32 cellular contexts compared by ENCODE assay signal in the genomic region with DNA sequence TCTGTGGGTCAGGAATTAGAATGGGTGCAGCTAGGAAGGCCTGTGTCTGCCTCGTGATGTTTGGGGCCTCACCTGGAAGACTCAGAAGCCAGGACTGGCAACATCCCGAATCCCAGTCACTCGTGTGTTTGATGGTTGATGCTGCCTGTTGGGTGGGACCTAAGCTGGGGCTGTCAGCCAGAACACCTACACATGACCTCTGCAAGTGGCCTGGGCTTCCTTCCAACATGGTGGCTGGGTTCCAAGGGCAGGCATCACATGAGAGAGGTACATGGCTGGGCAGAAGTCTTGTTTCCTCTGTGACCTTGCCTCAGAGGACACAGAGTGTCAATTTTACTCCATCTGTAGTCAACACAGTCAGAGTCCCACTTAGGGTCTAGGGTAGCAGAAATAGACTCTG.
DNase-seq lines count a peak whose midpoint lies in the region; ATAC-seq, FAIRE-seq and TF ChIP-seq lines count a peak whose summit lies in the region.
"Had no signal": no experiment of that assay in that cellular context is flagged by ENCODE, and none has a peak within 500 bp of the region (broad histone marks: within the 10 kb centered on the region; RNA-seq: fewer than 3 reads in every experiment).

No MANE protein-coding gene starts in this region.

- no peaks in the 10 kb centered on the region for H3K36me3 Mint-ChIP-seq in activated T-cell treated with anti-CD3 and anti-CD28 coated beads, Interleukin-2, amount 50 U/mL, for 24 hours (ENCODE audit: low read depth)
- H3K36me3 Mint-ChIP-seq: activated naive CD4-positive, alpha-beta T cell treated with anti-CD3 and anti-CD28 coated beads, Interleukin-2, amount 50 U/mL, for 24 hours had no signal

- intact Hi-C loops in right lobe of liver (cut with DNase I), result no loop called here

- WGBS in right lobe of liver (ENCODE audit: insufficient coverage, low coverage, low lambda C conversion rate, missing lambda C conversion rate), result 60% methylated on average over 3 of the region's 3 CpGs

- no peak for TF ChIP-seq POLR2A in right lobe of liver (IDR thresholded peaks at IDR 0.05)

- peak; percentile 89 for FAIRE-seq in bronchial epithelial cell (lab: Jason Lieb, UNC)
- FAIRE-seq: endometrium, RCC 7860 had no signal

- no peak overlapping the region for H3K4me3 Mint-ChIP-seq in activated T-cell treated with anti-CD3 and anti-CD28 coated beads, Interleukin-2, amount 50 U/mL, for 24 hours
- H3K4me3 Mint-ChIP-seq: activated CD4-positive, alpha-beta memory T cell treated with anti-CD3 and anti-CD28 coated beads, Interleukin-2, amount 10 ng/mL, durations not matched to agents 7 days and 5 days; activated naive CD4-positive, alpha-beta T cell treated with anti-CD3 and anti-CD28 coated beads, Interleukin-2, amount 50 U/mL, for 24 hours; stimulated activated naive CD8-positive, alpha-beta T cell treated with anti-CD3 and anti-CD28 coated beads, Interleukin-15, amount 100 ng/mL, for 72 hours had no signal

- TF ChIP-seq CTCF in LNCaP clone FGC (IDR thresholded peaks at IDR 0.05; ENCODE audit: control insufficient read depth, extremely low read depth, insufficient read depth), result no peak
- TF ChIP-seq CTCF in bronchial epithelial cell (IDR thresholded peaks at IDR 0.05; ENCODE audit: insufficient read depth, low read length, severe bottlenecking), result no peak
- TF ChIP-seq CTCF in right lobe of liver (IDR thresholded peaks at IDR 0.05), result no peak

- no peaks in the 10 kb centered on the region for H3K27me3 ChIP-seq in bronchial epithelial cell (ENCODE audit: control insufficient read depth, insufficient read depth, low read length)
- no peaks in the 10 kb centered on the region for H3K27me3 ChIP-seq in right lobe of liver
- H3K27me3 ChIP-seq: BLaER1, brain microvascular endothelial cell, dorsolateral prefrontal cortex, esophagus muscularis mucosa, ovary, SJCRH30 had no signal

- peak; percentile 82 to 98 (median 84) for ATAC-seq in right lobe of liver
- ATAC-seq: stimulated activated naive CD8-positive, alpha-beta T cell treated with anti-CD3 and anti-CD28 coated beads, Interleukin-15, amount 100 ng/mL, for 72 hours had no signal

- no peak overlapping the region for H3K27ac Mint-ChIP-seq in activated T-cell treated with anti-CD3 and anti-CD28 coated beads, Interleukin-2, amount 50 U/mL, for 24 hours
- H3K27ac Mint-ChIP-seq: activated CD4-positive, alpha-beta memory T cell treated with anti-CD3 and anti-CD28 coated beads, Interleukin-2, amount 10 ng/mL, durations not matched to agents 7 days and 5 days; activated naive CD4-positive, alpha-beta T cell treated with anti-CD3 and anti-CD28 coated beads, Interleukin-2, amount 50 U/mL, for 24 hours; activated T-helper 2 cell treated with anti-CD3 and anti-CD28 coated beads, Interferon-gamma antibody, Interleukin-2, Interleukin-4, amounts not matched to agents 10 μg/mL and 5 μg/mL and 100 μg/mL, durations not matched to agents 14 hours and 24 hours and 36 hours; stimulated activated naive CD8-positive, alpha-beta T cell treated with anti-CD3 and anti-CD28 coated beads, Interleukin-15, amount 100 ng/mL, for 72 hours had no signal

- no peaks in the 10 kb centered on the region for H3K9me3 Mint-ChIP-seq in activated T-cell treated with anti-CD3 and anti-CD28 coated beads, Interleukin-2, amount 50 U/mL, for 24 hours
- H3K9me3 Mint-ChIP-seq: activated CD4-positive, alpha-beta memory T cell treated with anti-CD3 and anti-CD28 coated beads, Interleukin-2, amount 10 ng/mL, durations not matched to agents 7 days and 5 days; activated naive CD4-positive, alpha-beta T cell treated with anti-CD3 and anti-CD28 coated beads, Interleukin-2, amount 50 U/mL, for 24 hours; activated T-helper 2 cell treated with anti-CD3 and anti-CD28 coated beads, Interferon-gamma antibody, Interleukin-2, Interleukin-4, amounts not matched to agents 10 μg/mL and 5 μg/mL and 100 μg/mL, durations not matched to agents 14 hours and 24 hours and 36 hours had no signal

- no peaks in the 10 kb centered on the region for H3K4me1 Mint-ChIP-seq in activated T-cell treated with anti-CD3 and anti-CD28 coated beads, Interleukin-2, amount 50 U/mL, for 24 hours (ENCODE audit: low read depth)
- H3K4me1 Mint-ChIP-seq: activated CD4-positive, alpha-beta memory T cell treated with anti-CD3 and anti-CD28 coated beads, Interleukin-2, amount 10 ng/mL, durations not matched to agents 7 days and 5 days; activated naive CD4-positive, alpha-beta T cell treated with anti-CD3 and anti-CD28 coated beads, Interleukin-2, amount 50 U/mL, for 24 hours; stimulated activated naive CD8-positive, alpha-beta T cell treated with anti-CD3 and anti-CD28 coated beads, Interleukin-15, amount 100 ng/mL, for 72 hours had no signal

- no peaks in the 10 kb centered on the region for H3K4me1 ChIP-seq in right lobe of liver
- H3K4me1 ChIP-seq: SJCRH30 had no signal

- DNase-seq in LNCaP clone FGC (ENCODE audit: low read depth), result peak; percentile 17
- DNase-seq in NCI-H1092 treated with DMSO at 0.1 percent for 48 hours (lab: John Stamatoyannopoulos, UW), result peak; percentile 2
- DNase-seq in bronchial epithelial cell (ENCODE audit: low read depth), result no peak
- DNase-seq in right lobe of liver, result peak; percentile 72 to 81 (median 80)
- DNase-seq in NCI-H2081 (lab: John Stamatoyannopoulos, UW), result no peak
- no peak for DNase-seq in activated T-cell treated with anti-CD3 and anti-CD28 coated beads, Interleukin-2, amount 50 U/mL, for 24 hours
- DNase-seq in NCI-H524 treated with DMSO at 0.1 percent for 48 hours (lab: John Stamatoyannopoulos, UW), result no peak
- DNase-seq: activated CD4-positive, alpha-beta memory T cell treated with anti-CD3 and anti-CD28 coated beads, Interleukin-2, amount 10 ng/mL, durations not matched to agents 7 days and 5 days; amniotic stem cell; brain microvascular endothelial cell; dorsolateral prefrontal cortex; foreskin melanocyte; GF-D8; IMR-90; kidney glomerular epithelial cell; NCI-H187 treated with DMSO at 0.1 percent for 48 hours; NCI-H345; NCI-H748 treated with DMSO at 0.1 percent for 48 hours; ovary; retina; SJCRH30; stimulated activated CD4-positive, alpha-beta T cell treated with anti-CD3 and anti-CD28 coated beads, Interleukin-2, amount 100 ng/mL, for 24 hours; stimulated activated CD8-positive, alpha-beta memory T cell treated with anti-CD3 and anti-CD28 coated beads, Interleukin-4, amount 100 ng/mL, for 48 hours; stimulated activated naive CD8-positive, alpha-beta T cell treated with anti-CD3 and anti-CD28 coated beads, Interleukin-15, amount 100 ng/mL, for 72 hours; T-helper 9 cell had no signal

- no peaks in the 10 kb centered on the region for H3K9me3 ChIP-seq in right lobe of liver
- H3K9me3 ChIP-seq: esophagus muscularis mucosa, ovary, SJCRH30 had no signal

- H3K27me3 Mint-ChIP-seq in activated T-cell treated with anti-CD3 and anti-CD28 coated beads, Interleukin-2, amount 50 U/mL, for 24 hours, result peaks cover 19% of the 10 kb centered on the region
- H3K27me3 Mint-ChIP-seq: activated CD4-positive, alpha-beta memory T cell treated with anti-CD3 and anti-CD28 coated beads, Interleukin-2, amount 10 ng/mL, durations not matched to agents 7 days and 5 days had no signal

- no peak overlapping the region for H3K27ac ChIP-seq in right lobe of liver
- H3K27ac ChIP-seq: BLaER1, brain microvascular endothelial cell, dorsolateral prefrontal cortex, esophagus muscularis mucosa, ovary, SJCRH30 had no signal

- H3K36me3 ChIP-seq in bronchial epithelial cell (ENCODE audit: control insufficient read depth, insufficient read depth, low read length) (no peaks in the 10 kb centered on the region), right lobe of liver (no peaks in the 10 kb centered on the region)
- H3K36me3 ChIP-seq: brain microvascular endothelial cell, ovary, SJCRH30 had no signal

- H3K4me3 ChIP-seq in LNCaP clone FGC (ENCODE audit: low read depth, low read length) (no peak overlapping the region), bronchial epithelial cell (ENCODE audit: low read depth, low read length) (no peak overlapping the region), right lobe of liver (no peak overlapping the region)
- H3K4me3 ChIP-seq: BLaER1, dorsolateral prefrontal cortex, esophagus muscularis mucosa, ovary, SJCRH30, smooth muscle cell had no signal

Comparison
In these comparisons a context has a peak if more than half of its experiments do, and no peak if none do; other contexts are left out.
1. DNase-seq: peak in LNCaP clone FGC (single experiment), NCI-H1092 treated with DMSO at 0.1 percent for 48 hours (single experiment) and right lobe of liver (3 of 3); none in bronchial epithelial cell (single experiment), NCI-H2081 (0 of 2), activated T-cell treated with anti-CD3 and anti-CD28 coated beads, Interleukin-2, amount 50 U/mL, for 24 hours (single experiment) and NCI-H524 treated with DMSO at 0.1 percent for 48 hours (single experiment).